In genomic region chr4:18641334-18641733, GRCh38 we compare ENCODE assay signal across 23 cellular contexts.
DNase-seq lines count a peak whose midpoint lies in the region; ATAC-seq lines count a peak whose summit lies in the region.
"Had no signal": no experiment of that assay in that cellular context is flagged by ENCODE, and none has a peak within 500 bp of the region (broad histone marks: within the 10 kb centered on the region; RNA-seq: fewer than 3 reads in every experiment).

No MANE protein-coding gene starts in this region.

- intact Hi-C loops in sciatic nerve (cut with DNase I): no loop called here

- DNase-seq in sciatic nerve (ENCODE audit: low spot score): no peak
- DNase-seq in NCI-H1694 (lab: John Stamatoyannopoulos, UW): no peak
- DNase-seq: 8988T; ACHN; AML-193; BE2C; C1 segment of cervical spinal cord; Caco-2; Calu3; CD4-positive, alpha-beta memory T cell; CD4-positive, alpha-beta T cell; CD4-positive, CD25-positive, alpha-beta regulatory T cell; CD8-positive, alpha-beta memory T cell; CD8-positive, alpha-beta T cell; COR-L47; DMS 273 treated with DMSO at 0.1 percent for 48 hours; DMS153; DMS53; DMS79; DMS79 treated with DMSO at 0.1 percent for 48 hours; DND-41; EL had no signal

- peak; percentile 91 for ATAC-seq in sciatic nerve
- ATAC-seq: A549; CD8-positive, alpha-beta T cell had no signal
